Comparison of ENCODE assay signal across 22 cellular contexts in the genomic region with DNA sequence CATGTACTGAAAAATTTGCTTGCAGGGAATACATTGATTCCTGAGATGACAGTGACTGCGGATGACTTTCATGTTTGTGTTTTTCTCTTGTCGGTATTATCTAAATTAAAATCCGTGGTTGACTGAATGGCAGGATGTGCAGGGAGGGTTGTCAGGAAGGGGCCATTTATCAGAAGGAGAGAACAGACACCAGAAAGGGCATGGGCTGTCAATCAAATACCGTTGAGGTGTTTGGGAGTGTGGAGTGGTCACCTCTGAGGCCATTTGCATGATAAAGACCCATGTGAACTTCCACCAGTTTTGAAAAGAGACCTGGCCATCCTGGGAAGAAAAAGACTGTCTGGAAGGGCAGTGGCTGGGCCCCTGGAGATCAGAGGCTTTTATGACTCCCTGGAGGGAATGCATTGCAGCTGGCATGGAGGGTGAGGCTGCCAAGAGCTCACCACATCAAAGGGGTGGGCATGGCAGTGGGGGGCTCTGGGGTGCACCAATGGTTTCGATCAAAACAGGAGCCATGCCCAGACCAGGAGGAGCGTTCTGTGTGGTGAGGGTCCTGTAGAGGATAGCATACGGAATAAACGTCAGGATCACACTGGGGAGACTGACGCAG.
"Had no signal": no experiment of that assay in that cellular context is flagged by ENCODE, and none has a peak within 500 bp of the region (broad histone marks: within the 10 kb centered on the region; RNA-seq: fewer than 3 reads in every experiment).

No MANE protein-coding gene starts in this region.

- H3K27ac ChIP-seq: cardiac muscle cell, foreskin keratinocyte, lower lobe of right lung, tibial artery had no signal

- H3K36me3 ChIP-seq: cardiac muscle cell, lower lobe of right lung, tibial artery had no signal

- H3K27me3 Mint-ChIP-seq: T-cell had no signal

- ATAC-seq: foreskin keratinocyte, lower lobe of right lung, T-cell had no signal

- H3K9me3 Mint-ChIP-seq: activated naive CD4-positive, alpha-beta T cell treated with anti-CD3 and anti-CD28 coated beads, Interleukin-2, amount 50 U/mL, for 72 hours; nephron progenitor cell; T-cell had no signal

- H3K4me3 Mint-ChIP-seq: nephron progenitor cell, T-cell had no signal

- H3K27me3 ChIP-seq: cardiac muscle cell, foreskin keratinocyte, tibial artery had no signal

- H3K4me3 ChIP-seq: cardiac muscle cell, lower lobe of right lung, tibial artery had no signal

- H3K4me1 ChIP-seq: foreskin keratinocyte had no signal

- H3K27ac Mint-ChIP-seq: nephron progenitor cell, T-cell had no signal

- DNase-seq: activated CD8-positive, alpha-beta memory T cell treated with anti-CD3 and anti-CD28 coated beads for 24 hours; activated CD8-positive, alpha-beta memory T cell treated with anti-CD3 and anti-CD28 coated beads, Interleukin-2, amount 50 U/mL, for 48 hours; activated gamma-delta T cell; dermis blood vessel endothelial cell; effector memory CD4-positive, alpha-beta T cell; foreskin keratinocyte; hippocampal formation; lower lobe of right lung; midbrain; nephron progenitor cell; occipital lobe; posterior cingulate gyrus; stimulated activated CD4-positive, alpha-beta T cell treated with anti-CD3 and anti-CD28 coated beads, Interleukin-12 subunit alpha, Interleukin-12 subunit beta, amount 100 ng/mL, for 4 hours; stimulated activated CD4-positive, alpha-beta T cell treated with anti-CD3 and anti-CD28 coated beads, Interleukin-1b, Interleukin-23, amount 100 ng/mL, for 48 hours; stimulated activated CD8-positive, alpha-beta memory T cell treated with anti-CD3 and anti-CD28 coated beads, Interleukin-4, amount 100 ng/mL, for 48 hours; stimulated activated naive CD8-positive, alpha-beta T cell treated with anti-CD3 and anti-CD28 coated beads, Interleukin-15, Interleukin-2, amounts not matched to agents 100 U/mL and 50 U/mL, for 24 hours; substantia nigra; T-cell; T-helper 9 cell; tibial artery had no signal

- H3K9me3 ChIP-seq: lower lobe of right lung, tibial artery had no signal

- H3K36me3 Mint-ChIP-seq: activated naive CD4-positive, alpha-beta T cell treated with anti-CD3 and anti-CD28 coated beads, Interleukin-2, amount 50 U/mL, for 72 hours; T-cell had no signal
